In the genomic region with DNA sequence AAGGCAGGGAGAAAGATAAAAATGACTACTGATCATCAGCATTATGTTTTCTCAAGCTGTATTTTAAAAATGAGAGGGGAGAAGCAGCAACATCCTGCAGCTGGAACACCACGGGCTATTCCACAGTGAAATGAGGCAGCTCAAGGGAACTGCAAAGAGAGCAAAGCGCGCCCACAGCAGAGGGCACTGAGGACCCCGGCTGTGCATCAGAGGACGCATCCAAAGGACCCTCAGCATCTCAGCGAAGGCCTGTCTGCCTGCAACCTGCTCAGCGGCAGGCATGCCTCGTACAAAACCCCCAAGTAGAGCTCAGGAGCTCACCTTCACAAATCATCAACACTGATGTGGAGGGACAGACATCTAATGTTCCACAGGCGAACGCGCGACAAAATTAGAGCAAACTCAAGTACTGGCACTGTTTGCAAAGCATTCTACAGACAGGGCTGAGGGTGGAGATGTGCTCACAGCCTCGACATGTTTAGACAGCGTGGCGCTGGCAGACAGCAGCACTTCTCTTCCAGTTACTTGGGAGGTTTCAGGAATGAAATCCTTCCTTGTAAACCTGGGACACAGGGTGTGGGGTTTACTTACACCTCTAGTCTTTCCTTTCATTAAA, we compare ENCODE assay signal across 26 cellular contexts.
DNase-seq lines count a peak whose midpoint lies in the region; ATAC-seq, FAIRE-seq and TF ChIP-seq lines count a peak whose summit lies in the region.
"Had no signal": no experiment of that assay in that cellular context is flagged by ENCODE, and none has a peak within 500 bp of the region (broad histone marks: within the 10 kb centered on the region; RNA-seq: fewer than 3 reads in every experiment).

No MANE protein-coding gene starts in this region.

- H3K27me3 ChIP-seq in HepG2 (ENCODE audit: control insufficient read depth in 1 of 2, insufficient read depth in 2 of 2, low read length in 2 of 2) (no peaks in the 10 kb centered on the region), right lobe of liver (no peaks in the 10 kb centered on the region), vagina (no peaks in the 10 kb centered on the region)
- H3K27me3 ChIP-seq: pancreas, tibial nerve had no signal

- WGBS in HepG2 (ENCODE audit: low lambda C conversion rate) = 81% methylated on average over 15 of the region's 15 CpGs
- WGBS in right lobe of liver (ENCODE audit: insufficient coverage, low coverage, low lambda C conversion rate, missing lambda C conversion rate) = 92% methylated on average over 12 of the region's 15 CpGs

- TF ChIP-seq EP300 in HepG2 (IDR thresholded peaks at IDR 0.05; ENCODE audit: low read depth in 2 of 2, low read length in 2 of 2) = no peak
- TF ChIP-seq EP300 in HepG2 (CRISPR knock-in tag; IDR thresholded peaks at IDR 0.05; ENCODE audit: borderline replicate concordance) = no peak

- H3K9me3 ChIP-seq in HepG2 (ENCODE audit: low read length) (no peaks in the 10 kb centered on the region), right lobe of liver (no peaks in the 10 kb centered on the region), vagina (no peaks in the 10 kb centered on the region)
- H3K9me3 ChIP-seq: pancreas, tibial nerve had no signal

- H3K9ac ChIP-seq in HepG2 (ENCODE audit: insufficient read depth, low read depth, low read length) = no peak overlapping the region

- peak overlapping the region; percentile 5 to 93 (median 85) for H3K27ac Mint-ChIP-seq in brain
- H3K27ac Mint-ChIP-seq in nephron = peak overlapping the region; percentile 64 to 88 (median 67)
- H3K27ac Mint-ChIP-seq: CD4-positive, alpha-beta T cell; dendritic cell treated with granulocyte-macrophage colony-stimulating factor and Interleukin-4, amounts not matched to agents 40 ng/mL and 50 ng/mL, for 4 days had no signal

- H3K4me3 ChIP-seq in HepG2 (replicated peaks in 1 of 3; ENCODE audit: insufficient read depth in 1 of 3, low read depth in 2 of 3, low read length in 3 of 3) = no peak overlapping the region
- H3K4me3 ChIP-seq in right lobe of liver = no peak overlapping the region
- no peak overlapping the region for H3K4me3 ChIP-seq in vagina
- H3K4me3 ChIP-seq: GM12878, K562, pancreas, tibial nerve had no signal

- no peak for TF ChIP-seq POLR2A in HepG2 (IDR thresholded peaks at IDR 0.05; ENCODE audit: insufficient read depth in 1 of 2, low read depth in 2 of 2, low read length in 2 of 2)
- no peak for TF ChIP-seq POLR2A in right lobe of liver (IDR thresholded peaks at IDR 0.05)
- TF ChIP-seq POLR2A in vagina (IDR thresholded peaks at IDR 0.05) = no peak

- TF ChIP-seq CTCF in HepG2 (CRISPR knock-in tag; IDR thresholded peaks at IDR 0.05) (peak; percentile 32), right lobe of liver (IDR thresholded peaks at IDR 0.05) (no peak), brain (conservative IDR thresholded peaks at IDR 0.05) (no peak), nephron (IDR thresholded peaks at IDR 0.05; ENCODE audit: unreplicated experiment in 3 of 3) (no peak), vagina (IDR thresholded peaks at IDR 0.05) (no peak)

- no TSS peak for BruUV-seq in HepG2 (replicated peaks; lab: Mats Ljungman, UMichigan)

- H3K36me3 Mint-ChIP-seq in brain = peaks cover 6% of the 10 kb centered on the region
- peaks cover 38% of the 10 kb centered on the region for H3K36me3 Mint-ChIP-seq in nephron (ENCODE audit: low read depth)
- peaks cover 5% of the 10 kb centered on the region for H3K36me3 Mint-ChIP-seq in activated T-cell treated with anti-CD3 and anti-CD28 coated beads, Interleukin-2, amount 50 U/mL, for 4 hours (ENCODE audit: insufficient read depth)

- no peak overlapping the region for H2AFZ ChIP-seq in HepG2 (ENCODE audit: low read length)

- no peaks in the 10 kb centered on the region for H4K20me1 ChIP-seq in HepG2 (ENCODE audit: insufficient read depth, low read length)

- CTCF ChIA-PET in HepG2 (lab: Yijun Ruan, JAX; ENCODE audit: low intra/inter-chr PET ratio, low total read pairs) = no interaction called here

- DNase-seq in HepG2 (ENCODE audit: low spot score) (no peak), right lobe of liver (no peak), vagina (ENCODE audit: extremely low spot score in 2 of 2) (peak in 1 of 2 donors; percentile 79), GOT3 (lab: John Stamatoyannopoulos, UW) (no peak), NCI-H345 (lab: John Stamatoyannopoulos, UW) (no peak)
- DNase-seq in activated T-cell treated with anti-CD3 and anti-CD28 coated beads, Interleukin-2, amount 50 U/mL, for 4 hours = no peak
- DNase-seq: ACHN; activated CD8-positive, alpha-beta memory T cell treated with anti-CD3 and anti-CD28 coated beads, Interleukin-2, amount 50 U/mL, for 48 hours; amniotic stem cell; CD4-positive, alpha-beta T cell; mammary epithelial cell; NCI-H187 treated with DMSO at 0.1 percent for 48 hours; NCI-H510A treated with DMSO at 0.1 percent for 48 hours; pancreas; SIG-M5; stimulated activated CD4-positive, alpha-beta T cell treated with anti-CD3 and anti-CD28 coated beads, Interleukin-2, amount 100 ng/mL, for 24 hours; WERI-Rb-1 had no signal

- TF ChIP-seq RAD21 in HepG2 (CRISPR knock-in tag; IDR thresholded peaks at IDR 0.05) = no peak

- H3K4me1 ChIP-seq in HepG2 (ENCODE audit: insufficient read depth, low read length) (no peaks in the 10 kb centered on the region), right lobe of liver (no peaks in the 10 kb centered on the region), vagina (peaks cover 43% of the 10 kb centered on the region)
- H3K4me1 ChIP-seq: pancreas had no signal

- POLR2A ChIA-PET in HepG2 (lab: Yijun Ruan, JAX) = no interaction called here

- no peak overlapping the region for H3K27ac ChIP-seq in HepG2 (ENCODE audit: extremely low read length, insufficient read depth, low read length)
- no peak overlapping the region for H3K27ac ChIP-seq in right lobe of liver
- H3K27ac ChIP-seq in vagina = peak overlapping the region; percentile 20
- H3K27ac ChIP-seq: pancreas, tibial nerve, WERI-Rb-1 had no signal

- H3K27me3 Mint-ChIP-seq in brain (peaks cover 3% of the 10 kb centered on the region), nephron (ENCODE audit: low read depth) (no peaks in the 10 kb centered on the region)
- no peaks in the 10 kb centered on the region for H3K27me3 Mint-ChIP-seq in activated T-cell treated with anti-CD3 and anti-CD28 coated beads, Interleukin-2, amount 50 U/mL, for 4 hours (ENCODE audit: low read depth)
- H3K27me3 Mint-ChIP-seq: CD4-positive, alpha-beta T cell; stimulated activated naive CD8-positive, alpha-beta T cell treated with anti-CD3 and anti-CD28 coated beads, Interleukin-15, Interleukin-2, amounts not matched to agents 100 ng/mL and 50 ng/mL, for 24 hours had no signal

- no peak overlapping the region for H3K4me3 Mint-ChIP-seq in brain
- H3K4me3 Mint-ChIP-seq in nephron = no peak overlapping the region
- H3K4me3 Mint-ChIP-seq in activated T-cell treated with anti-CD3 and anti-CD28 coated beads, Interleukin-2, amount 50 U/mL, for 4 hours = no peak overlapping the region
- H3K4me3 Mint-ChIP-seq: CD4-positive, alpha-beta T cell; dendritic cell treated with granulocyte-macrophage colony-stimulating factor and Interleukin-4, amounts not matched to agents 40 ng/mL and 50 ng/mL, for 4 days; stimulated activated naive CD8-positive, alpha-beta T cell treated with anti-CD3 and anti-CD28 coated beads, Interleukin-15, Interleukin-2, amounts not matched to agents 100 ng/mL and 50 ng/mL, for 24 hours had no signal

- no peak overlapping the region for H3K4me2 ChIP-seq in HepG2 (ENCODE audit: low read depth, low read length)

- H3K4me1 Mint-ChIP-seq in brain (peaks cover 58% of the 10 kb centered on the region), nephron (peaks cover 61% of the 10 kb centered on the region)
- H3K4me1 Mint-ChIP-seq in activated T-cell treated with anti-CD3 and anti-CD28 coated beads, Interleukin-2, amount 50 U/mL, for 4 hours (ENCODE audit: low read depth) = peaks cover 15% of the 10 kb centered on the region

- in situ Hi-C loops in HepG2 (cut with HindIII; ENCODE audit: extremely low pct_ligation_motif_present, low pct_unique_long_range_greater_than_20kb) = no loop called here

- ATAC-seq in HepG2 (peak; percentile 46; the same call in 2 of the 3 replicates), right lobe of liver (no peak)
- ATAC-seq in activated T-cell treated with anti-CD3 and anti-CD28 coated beads, Interleukin-2, amount 50 U/mL, for 4 hours = no peak
- ATAC-seq: GM12878, K562 had no signal

- H3K9me3 Mint-ChIP-seq in brain (no peaks in the 10 kb centered on the region), nephron (no peaks in the 10 kb centered on the region)
- no peaks in the 10 kb centered on the region for H3K9me3 Mint-ChIP-seq in activated T-cell treated with anti-CD3 and anti-CD28 coated beads, Interleukin-2, amount 50 U/mL, for 4 hours
- H3K9me3 Mint-ChIP-seq: CD4-positive, alpha-beta T cell; dendritic cell treated with granulocyte-macrophage colony-stimulating factor and Interleukin-4, amounts not matched to agents 40 ng/mL and 50 ng/mL, for 4 days; stimulated activated naive CD8-positive, alpha-beta T cell treated with anti-CD3 and anti-CD28 coated beads, Interleukin-15, Interleukin-2, amounts not matched to agents 100 ng/mL and 50 ng/mL, for 24 hours had no signal

- intact Hi-C loops in HepG2 (cut with micrococcal nuclease; ENCODE audit: unreplicated experiment) (loop anchor here (5.0 kb wide), 1 partner anchor 145 kb away; no protein-coding TSS in a partner anchor), right lobe of liver (cut with DNase I) (no loop called here), vagina (cut with DNase I) (no loop called here)

- no peak for FAIRE-seq in HepG2 (lab: Jason Lieb, UNC)
- FAIRE-seq: GM12878, GM19239, H54, K562, pancreas had no signal

- H3K36me3 ChIP-seq in HepG2 (replicated peaks in 1 of 2; ENCODE audit: control insufficient read depth in 1 of 2, insufficient read depth in 2 of 2, low read length in 2 of 2) = no peaks in the 10 kb centered on the region
- peaks cover 0 to 61% (median 9%) of the 10 kb centered on the region in 4 donors for H3K36me3 ChIP-seq in right lobe of liver
- H3K36me3 ChIP-seq in vagina = peaks cover 0 to 7% of the 10 kb centered on the region in 2 donors
- H3K36me3 ChIP-seq: pancreas had no signal

- H3K79me2 ChIP-seq in HepG2 (ENCODE audit: insufficient read depth, low read length) = no peaks in the 10 kb centered on the region

TF ChIP-seq in HepG2, 621 proteins besides CTCF, POLR2A, EP300 and RAD21 (continues in another document):
- no peak for TF ChIP-seq TRAFD1 (CRISPR knock-in tag; IDR thresholded peaks at IDR 0.05; ENCODE audit: borderline replicate concordance)
